8 cellular contexts compared by ENCODE assay signal in the genomic region with DNA sequence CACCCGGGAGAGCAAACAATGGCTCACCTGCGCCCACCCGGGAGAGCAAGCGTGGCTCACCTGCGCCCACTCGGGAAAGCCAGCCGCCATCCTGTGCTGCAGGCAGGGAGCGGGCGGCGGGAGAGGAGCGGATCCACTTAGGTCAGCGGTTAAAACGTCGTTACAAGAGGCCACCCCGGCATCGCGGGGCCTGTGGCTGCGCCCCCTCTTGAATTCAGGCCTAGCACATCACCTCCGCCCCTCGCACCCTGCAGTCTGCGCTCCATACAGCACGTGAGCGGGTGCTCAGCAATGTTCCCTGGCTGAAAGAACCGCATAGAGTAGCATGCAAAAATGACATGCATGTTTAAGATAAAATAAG. TPM values are rescaled to one million over a fixed set of nuclear protein-coding genes. Genes with fewer than 3 reads are reported as not detected.
DNase-seq lines count a peak whose midpoint lies in the region.

No MANE protein-coding gene starts in this region.

- no peak overlapping the region for H3K27ac ChIP-seq in iPS-18a (ENCODE audit: low read length)

- peak overlapping the region; percentile 92 for H3K4me3 Mint-ChIP-seq in activated T-cell treated with anti-CD3 and anti-CD28 coated beads, Interleukin-2, amount 50 U/mL, for 24 hours
- H3K4me3 Mint-ChIP-seq in activated naive CD8-positive, alpha-beta T cell treated with anti-CD3 and anti-CD28 coated beads for 36 hours = peak overlapping the region; percentile 90

- peaks cover 8% of the 10 kb centered on the region for H3K4me1 ChIP-seq in iPS-18a (ENCODE audit: control insufficient read depth, low read depth, low read length)

- H3K4me1 Mint-ChIP-seq in activated T-cell treated with anti-CD3 and anti-CD28 coated beads, Interleukin-2, amount 50 U/mL, for 24 hours (ENCODE audit: low read depth) = peaks cover 45% of the 10 kb centered on the region
- peaks cover 41% of the 10 kb centered on the region for H3K4me1 Mint-ChIP-seq in activated naive CD8-positive, alpha-beta T cell treated with anti-CD3 and anti-CD28 coated beads for 36 hours

- H3K36me3 Mint-ChIP-seq in activated T-cell treated with anti-CD3 and anti-CD28 coated beads, Interleukin-2, amount 50 U/mL, for 24 hours (ENCODE audit: low read depth) = peaks cover 34% of the 10 kb centered on the region
- H3K36me3 Mint-ChIP-seq in activated naive CD8-positive, alpha-beta T cell treated with anti-CD3 and anti-CD28 coated beads for 36 hours = peaks cover 18% of the 10 kb centered on the region

- H3K4me3 ChIP-seq in iPS-18a (ENCODE audit: low read length) = peak overlapping the region; percentile 52

- H3K9ac ChIP-seq in iPS-18a (ENCODE audit: low read length) = no peak overlapping the region

- no peaks in the 10 kb centered on the region for H3K27me3 Mint-ChIP-seq in activated T-cell treated with anti-CD3 and anti-CD28 coated beads, Interleukin-2, amount 50 U/mL, for 24 hours
- H3K27me3 Mint-ChIP-seq in activated naive CD8-positive, alpha-beta T cell treated with anti-CD3 and anti-CD28 coated beads for 36 hours = no peaks in the 10 kb centered on the region

- peaks cover 6% of the 10 kb centered on the region for H3K27me3 ChIP-seq in iPS-18a (ENCODE audit: control insufficient read depth, insufficient read depth, low read length)

- H3K27ac Mint-ChIP-seq in activated T-cell treated with anti-CD3 and anti-CD28 coated beads, Interleukin-2, amount 50 U/mL, for 24 hours = peak overlapping the region; percentile 87
- H3K27ac Mint-ChIP-seq in activated naive CD8-positive, alpha-beta T cell treated with anti-CD3 and anti-CD28 coated beads for 36 hours = peak overlapping the region; percentile 82

- no peaks in the 10 kb centered on the region for H3K9me3 Mint-ChIP-seq in activated T-cell treated with anti-CD3 and anti-CD28 coated beads, Interleukin-2, amount 50 U/mL, for 24 hours
- H3K9me3 Mint-ChIP-seq in activated naive CD8-positive, alpha-beta T cell treated with anti-CD3 and anti-CD28 coated beads for 36 hours = no peaks in the 10 kb centered on the region

- peaks cover 7% of the 10 kb centered on the region for H3K36me3 ChIP-seq in iPS-18a (ENCODE audit: control insufficient read depth, low read depth, low read length)

- peak; percentile 70 for DNase-seq in activated T-cell treated with anti-CD3 and anti-CD28 coated beads, Interleukin-2, amount 50 U/mL, for 24 hours
- DNase-seq in activated T-cell treated with anti-CD3 and anti-CD28 coated beads, Interleukin-2, amount 50 U/mL, for 1 hour = no peak
- peak; percentile 64 for DNase-seq in NCI-H146 (lab: John Stamatoyannopoulos, UW)
- DNase-seq in activated naive CD8-positive, alpha-beta T cell treated with anti-CD3 and anti-CD28 coated beads for 36 hours = peak; percentile 41
- DNase-seq in stimulated activated CD8-positive, alpha-beta memory T cell treated with anti-CD3 and anti-CD28 coated beads, Interleukin-12 subunit alpha, Interleukin-12 subunit beta, amount 100 ng/mL, for 1 hour (ENCODE audit: low read depth) = peak; percentile 2
- no peak for DNase-seq in NCI-H128 (lab: John Stamatoyannopoulos, UW; ENCODE audit: unreplicated experiment)
- DNase-seq in NCI-H446 treated with DMSO at 0.1 percent for 48 hours (lab: John Stamatoyannopoulos, UW) = no peak

- H3K9me3 ChIP-seq in iPS-18a (ENCODE audit: control insufficient read depth, low read depth, low read length) = no peaks in the 10 kb centered on the region

RNA-seq across cellular contexts. Expression of a gene that starts 0.5 kb away (rescaled TPM):
- total RNA-seq in activated naive CD8-positive, alpha-beta T cell treated with anti-CD3 and anti-CD28 coated beads for 36 hours = 10 to 100 TPM; 47.5 to 47.6 TPM

Comparison
In these comparisons a context has a peak if more than half of its experiments do, and no peak if none do; other contexts are left out.
1. DNase-seq: peak in activated T-cell treated with anti-CD3 and anti-CD28 coated beads, Interleukin-2, amount 50 U/mL, for 24 hours (single experiment), NCI-H146 (single experiment), activated naive CD8-positive, alpha-beta T cell treated with anti-CD3 and anti-CD28 coated beads for 36 hours (single experiment) and stimulated activated CD8-positive, alpha-beta memory T cell treated with anti-CD3 and anti-CD28 coated beads, Interleukin-12 subunit alpha, Interleukin-12 subunit beta, amount 100 ng/mL, for 1 hour (single experiment); none in activated T-cell treated with anti-CD3 and anti-CD28 coated beads, Interleukin-2, amount 50 U/mL, for 1 hour (single experiment), NCI-H128 (single experiment) and NCI-H446 treated with DMSO at 0.1 percent for 48 hours (single experiment).